Comparison of ENCODE assay signal across 17 cellular contexts in the genomic region with DNA sequence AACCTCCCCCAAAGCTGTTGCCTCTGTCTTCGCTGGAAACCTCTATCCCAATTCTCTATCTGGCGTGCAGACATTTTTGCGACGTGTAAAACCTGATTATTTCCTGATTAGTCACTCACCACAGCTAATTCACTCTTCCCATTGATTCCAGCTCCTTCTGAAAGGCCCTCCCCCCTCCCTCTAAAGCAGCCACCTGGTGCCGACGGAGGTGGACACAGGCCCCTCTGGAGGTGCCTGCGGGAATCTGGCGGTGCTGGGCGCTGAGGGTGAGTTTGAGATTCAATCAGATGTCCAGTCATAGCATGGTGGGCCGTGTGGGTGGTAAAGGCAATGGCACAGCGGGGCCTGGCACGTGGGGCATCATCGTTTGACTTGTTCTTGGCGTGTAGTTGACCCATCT.
DNase-seq lines count a peak whose midpoint lies in the region; ATAC-seq lines count a peak whose summit lies in the region.
"Had no signal": no experiment of that assay in that cellular context is flagged by ENCODE, and none has a peak within 500 bp of the region (broad histone marks: within the 10 kb centered on the region; RNA-seq: fewer than 3 reads in every experiment).

No MANE protein-coding gene starts in this region.

- no peaks in the 10 kb centered on the region for H3K36me3 ChIP-seq in effector memory CD4-positive, alpha-beta T cell (ENCODE audit: control insufficient read depth, insufficient read depth, low read length)
- H3K36me3 ChIP-seq: lower lobe of right lung, tibial nerve had no signal

- ATAC-seq in HG02981 (IDR thresholded peaks at IDR 0.05; ENCODE audit: unreplicated experiment) (no peak), HG02759 (IDR thresholded peaks at IDR 0.05; ENCODE audit: unreplicated experiment) (no peak)
- ATAC-seq: activated CD8-positive, alpha-beta memory T cell treated with anti-CD3 and anti-CD28 coated beads, Interleukin-2, amount 10 ng/mL, durations not matched to agents 7 days and 5 days; lower lobe of right lung had no signal

- H3K4me1 ChIP-seq in effector memory CD4-positive, alpha-beta T cell (ENCODE audit: control insufficient read depth, insufficient read depth, low read length, poor library complexity, severe bottlenecking), result no peaks in the 10 kb centered on the region
- H3K4me1 ChIP-seq: lower lobe of right lung had no signal

- no peak overlapping the region for H3K4me3 ChIP-seq in effector memory CD4-positive, alpha-beta T cell (ENCODE audit: insufficient read depth, low read depth, low read length, poor library complexity, severe bottlenecking)
- H3K4me3 ChIP-seq: lower lobe of right lung, tibial nerve had no signal

- H3K27me3 ChIP-seq in effector memory CD4-positive, alpha-beta T cell (replicated peaks; ENCODE audit: control insufficient read depth, insufficient read depth, low read length, poor library complexity, severe bottlenecking), result no peaks in the 10 kb centered on the region

- no peak overlapping the region for H3K27ac ChIP-seq in effector memory CD4-positive, alpha-beta T cell (ENCODE audit: insufficient read depth, low read length, poor library complexity, severe bottlenecking)
- H3K27ac ChIP-seq: lower lobe of right lung, tibial nerve had no signal

- DNase-seq in HCEC 1CT, result peak; percentile 28
- DNase-seq in NCI-H82 treated with DMSO at 0.1 percent for 48 hours (lab: John Stamatoyannopoulos, UW; ENCODE audit: unreplicated experiment), result peak; percentile 58
- peak; percentile 17 for DNase-seq in dermis blood vessel endothelial cell
- DNase-seq in renal cortical epithelial cell (ENCODE audit: low read depth), result peak; percentile 9
- no peak for DNase-seq in effector memory CD4-positive, alpha-beta T cell
- DNase-seq: activated CD8-positive, alpha-beta memory T cell treated with anti-CD3 and anti-CD28 coated beads, Interleukin-2, amount 10 ng/mL, durations not matched to agents 7 days and 5 days; activated naive CD4-positive, alpha-beta T cell treated with Interleukin-2 at 50 U/mL for 16 hours; CD8-positive, alpha-beta memory T cell; hypothalamus; lower lobe of right lung; NCI-H226; nephron progenitor cell; retina; T-helper 1 cell had no signal

- no peaks in the 10 kb centered on the region for H3K9me3 ChIP-seq in effector memory CD4-positive, alpha-beta T cell (ENCODE audit: control insufficient read depth, low read length)
- H3K9me3 ChIP-seq: lower lobe of right lung, tibial nerve had no signal

Comparison
In these comparisons a context has a peak if more than half of its experiments do, and no peak if none do; other contexts are left out.
1. DNase-seq: peak in HCEC 1CT (single experiment), NCI-H82 treated with DMSO at 0.1 percent for 48 hours (single experiment), dermis blood vessel endothelial cell (single experiment) and renal cortical epithelial cell (single experiment); none in effector memory CD4-positive, alpha-beta T cell (0 of 3).